ENCODE assay signal across 8 cellular contexts in the genomic region with DNA sequence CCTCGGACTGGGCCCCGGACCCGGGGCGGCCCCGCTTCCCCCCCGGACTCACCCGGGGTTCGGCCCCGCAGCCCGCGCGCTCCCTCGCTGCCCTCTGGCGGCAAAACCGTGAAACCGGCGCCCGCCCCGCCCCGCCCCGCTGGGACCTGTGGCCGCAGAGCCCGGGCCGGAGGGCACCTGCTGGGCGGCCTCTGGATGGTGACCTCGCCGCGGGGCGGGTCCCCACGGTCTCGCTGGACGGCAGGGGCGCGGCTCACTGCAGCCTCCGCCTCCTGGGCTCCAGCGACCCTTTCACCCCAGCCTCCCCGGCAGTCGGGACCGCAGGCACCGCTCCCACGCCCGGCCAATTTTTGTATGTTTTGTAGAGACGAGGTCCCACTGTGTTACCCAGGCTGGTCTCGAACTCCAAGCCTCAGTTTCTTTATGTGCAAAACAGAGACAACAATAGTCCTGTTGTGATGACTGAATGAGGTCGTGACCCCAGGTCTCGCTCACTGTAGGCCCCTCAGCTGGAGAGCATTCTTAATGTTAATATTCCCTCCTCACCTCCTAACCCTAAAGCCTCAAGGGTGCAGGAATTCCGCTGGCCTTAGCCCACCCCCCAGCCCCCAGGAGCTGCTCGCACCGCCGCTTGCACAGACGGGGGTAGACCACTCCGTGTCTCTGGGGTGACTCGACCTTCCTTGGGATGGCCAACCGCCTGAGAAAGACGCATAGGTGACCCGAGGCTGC. TPM values are rescaled to one million over a fixed set of nuclear protein-coding genes. Genes with fewer than 3 reads are reported as not detected.
A peak's percentile ranks its signal among the peaks of the same experiment; 100 is the strongest.
DNase-seq lines count a peak whose midpoint lies in the region; ATAC-seq, FAIRE-seq and TF ChIP-seq lines count a peak whose summit lies in the region.

No MANE protein-coding gene starts in this region.

- H3K4me3 Mint-ChIP-seq in WTC11 = peak overlapping the region; percentile 74

- H3K4me1 Mint-ChIP-seq in WTC11 = peaks cover 33% of the 10 kb centered on the region

- H3K27me3 Mint-ChIP-seq in WTC11 (ENCODE audit: low read depth) = peaks cover 61% of the 10 kb centered on the region

- no peak for TF ChIP-seq POLR2A in IMR-90 (IDR thresholded peaks at IDR 0.05; ENCODE audit: low read depth, low read length)

- H4K5ac ChIP-seq in IMR-90 (ENCODE audit: low read depth, low read length) = no peak overlapping the region

- no peak overlapping the region for H3K27ac ChIP-seq in IMR-90 (ENCODE audit: insufficient read depth, low read length)

- peak; percentile 65 for TF ChIP-seq CTCF in IMR-90 (conservative IDR thresholded peaks at IDR 0.05; ENCODE audit: low read depth, low read length)
- TF ChIP-seq CTCF in WTC11 (IDR thresholded peaks at IDR 0.05) = peak; percentile 41
- TF ChIP-seq CTCF in bronchial epithelial cell (IDR thresholded peaks at IDR 0.05; ENCODE audit: insufficient read depth, low read length, severe bottlenecking) = peak; percentile 54

- H3K56ac ChIP-seq in IMR-90 (ENCODE audit: extremely low read depth, insufficient read depth, low read length) = no peak overlapping the region

- DNase-seq in NCI-H1417 (lab: John Stamatoyannopoulos, UW) (peak; percentile 44 to 63 (median 46)), NCI-H1417 treated with DMSO at 0.1 percent for 48 hours (lab: John Stamatoyannopoulos, UW) (no peak), IMR-90 (no peak), WTC11 (ENCODE audit: low spot score) (peak; percentile 86), bronchial epithelial cell (ENCODE audit: low read depth) (no peak), left colon (peak; percentile 62 to 84)
- DNase-seq in stimulated activated CD4-positive, alpha-beta T cell treated with anti-CD3 and anti-CD28 coated beads, Interleukin-4, amount 100 ng/mL, for 4 hours = peak; percentile 53 to 75

- no peak overlapping the region for H3K9ac ChIP-seq in IMR-90 (ENCODE audit: low read depth, low read length)

- no peaks in the 10 kb centered on the region for H3K79me1 ChIP-seq in IMR-90 (ENCODE audit: low read depth in 1 of 2, low read length in 2 of 2)

- intact Hi-C loops in IMR-90 (cut with micrococcal nuclease) (no loop called here), left colon (cut with DNase I, micrococcal nuclease) (no loop called here)

- no peak overlapping the region for H3K18ac ChIP-seq in IMR-90 (ENCODE audit: low read depth, low read length)

- CTCF ChIA-PET in IMR-90 (lab: Yijun Ruan, JAX) (no interaction called here), WTC11 (lab: Charles Lee) (interaction anchor here (0.6 to 2.0 kb wide), 16 partner anchors 12 to 338 kb away, joined by 3 to 18 read pairs (median 4); no protein-coding TSS in a partner anchor)

- H3K36me3 Mint-ChIP-seq in WTC11 = peaks cover 5% of the 10 kb centered on the region

- WGBS in IMR-90 (ENCODE audit: extremely low coverage in 2 of 2, insufficient read length in 1 of 2), 2 experiments = 13% methylated on average over 14 of the region's 56 CpGs; no CpG with 5 or more reads in 1 of the 2 experiments

- H3K4me3 ChIP-seq in IMR-90 (ENCODE audit: insufficient read depth, low read depth, low read length) (peak overlapping the region; percentile 51; the same call in 1 of the 2 replicates), bronchial epithelial cell (ENCODE audit: low read depth, low read length) (peak overlapping the region; percentile 34)

- BruUV-seq in IMR-90 (replicated peaks; lab: Mats Ljungman, UMichigan) = no TSS peak

- H2BK5ac ChIP-seq in IMR-90 (ENCODE audit: low read depth, low read length, poor library complexity, severe bottlenecking) = no peak overlapping the region

- H3K27ac Mint-ChIP-seq in WTC11 = no peak overlapping the region

- no peak overlapping the region for H2BK120ac ChIP-seq in IMR-90 (ENCODE audit: low read depth, low read length)

- no peak for FAIRE-seq in bronchial epithelial cell (lab: Jason Lieb, UNC)

- no peaks in the 10 kb centered on the region for H3K36me3 ChIP-seq in IMR-90 (ENCODE audit: control insufficient read depth, insufficient read depth, low read length)
- no peaks in the 10 kb centered on the region for H3K36me3 ChIP-seq in bronchial epithelial cell (ENCODE audit: control insufficient read depth, insufficient read depth, low read length)

- H4K20me1 ChIP-seq in IMR-90 (ENCODE audit: insufficient read depth, low read length) = no peaks in the 10 kb centered on the region

- dilution Hi-C loops in IMR-90 (cut with HindIII; ENCODE audit: low sequenced_read_pairs, unreplicated experiment) = no loop called here

- no peak overlapping the region for H4K8ac ChIP-seq in IMR-90 (ENCODE audit: low read depth in 2 of 2, low read length in 2 of 2)

- peaks cover 18% of the 10 kb centered on the region for H3K27me3 ChIP-seq in IMR-90 (ENCODE audit: control insufficient read depth, insufficient read depth, low read length)
- H3K27me3 ChIP-seq in bronchial epithelial cell (ENCODE audit: control insufficient read depth, insufficient read depth, low read length) = peaks cover 4% of the 10 kb centered on the region

- H3K4me1 ChIP-seq in IMR-90 (ENCODE audit: control insufficient read depth, insufficient read depth, low read length) = peaks cover 10% of the 10 kb centered on the region

- peaks cover 12% of the 10 kb centered on the region for H3K9me3 Mint-ChIP-seq in WTC11

- H3K9me1 ChIP-seq in IMR-90 (ENCODE audit: insufficient read depth, low read length) = no peaks in the 10 kb centered on the region; the same call in 1 of the 2 replicates

- H2AFZ ChIP-seq in IMR-90 (replicated peaks; ENCODE audit: low read length, poor library complexity) = peak overlapping the region; percentile 81

- no peak overlapping the region for H2AK5ac ChIP-seq in IMR-90 (ENCODE audit: low read depth, low read length)

- H2BK15ac ChIP-seq in IMR-90 (ENCODE audit: low read depth, low read length) = no peak overlapping the region

- in situ Hi-C loops in IMR-90 (cut with MboI; ENCODE audit: low sequenced_read_pairs) = no loop called here

- no peak overlapping the region for H3K23ac ChIP-seq in IMR-90 (ENCODE audit: low read depth, low read length)

- peak; percentile 55 for TF ChIP-seq RAD21 in IMR-90 (IDR thresholded peaks at IDR 0.05; ENCODE audit: low read length)

- ATAC-seq in IMR-90 (ENCODE audit: low read depth) = peak; percentile 92
- ATAC-seq in WTC11 = peak; percentile 63
- peak; percentile 87 for ATAC-seq in left colon
- no peak for ATAC-seq in HG03095 (IDR thresholded peaks at IDR 0.05; ENCODE audit: unreplicated experiment)

- H3K9me3 ChIP-seq in IMR-90 (ENCODE audit: control insufficient read depth, insufficient read depth, low read length) = peaks cover 2% of the 10 kb centered on the region; the same call in 1 of the 2 replicates

- H3K14ac ChIP-seq in IMR-90 (replicated peaks; ENCODE audit: low read depth, low read length) = no peak overlapping the region

- H2AK9ac ChIP-seq in IMR-90 (replicated peaks; ENCODE audit: low read depth, low read length, poor library complexity) = peak overlapping the region; percentile 51

- no peak overlapping the region for H2BK20ac ChIP-seq in IMR-90 (ENCODE audit: low read depth, low read length)

- POLR2A ChIA-PET in IMR-90 (lab: Charles Lee; ENCODE audit: unreplicated experiment) (no interaction called here), WTC11 (lab: Charles Lee) (no interaction called here)

- no peak overlapping the region for H3K4ac ChIP-seq in IMR-90 (ENCODE audit: low read depth, low read length)

- no peak overlapping the region for H4K91ac ChIP-seq in IMR-90 (ENCODE audit: insufficient read depth, low read depth, low read length)

- no peak overlapping the region for H3K4me2 ChIP-seq in IMR-90 (ENCODE audit: low read depth, low read length)

TF ChIP-seq in IMR-90, 13 proteins besides CTCF, POLR2A, EP300 and RAD21:
- TF ChIP-seq CHD1 (IDR thresholded peaks at IDR 0.05; ENCODE audit: low read depth, low read length) (no peak), RFX5 (IDR thresholded peaks at IDR 0.05; ENCODE audit: low read depth, low read length) (no peak), MAZ (IDR thresholded peaks at IDR 0.05; ENCODE audit: borderline replicate concordance, low read depth, low read length) (peak; percentile 76; the same call in 1 of the 2 replicates), CEBPB (IDR thresholded peaks at IDR 0.05; ENCODE audit: low read depth, low read length) (no peak), SMC3 (IDR thresholded peaks at IDR 0.05; ENCODE audit: low read depth, low read length) (peak; percentile 58), NFE2L2 (IDR thresholded peaks at IDR 0.05; ENCODE audit: low read depth, low read length) (no peak)

TF ChIP-seq in WTC11, 78 proteins besides CTCF, POLR2A, EP300 and RAD21 (continues in another document):
- TF ChIP-seq, protein P1, sequence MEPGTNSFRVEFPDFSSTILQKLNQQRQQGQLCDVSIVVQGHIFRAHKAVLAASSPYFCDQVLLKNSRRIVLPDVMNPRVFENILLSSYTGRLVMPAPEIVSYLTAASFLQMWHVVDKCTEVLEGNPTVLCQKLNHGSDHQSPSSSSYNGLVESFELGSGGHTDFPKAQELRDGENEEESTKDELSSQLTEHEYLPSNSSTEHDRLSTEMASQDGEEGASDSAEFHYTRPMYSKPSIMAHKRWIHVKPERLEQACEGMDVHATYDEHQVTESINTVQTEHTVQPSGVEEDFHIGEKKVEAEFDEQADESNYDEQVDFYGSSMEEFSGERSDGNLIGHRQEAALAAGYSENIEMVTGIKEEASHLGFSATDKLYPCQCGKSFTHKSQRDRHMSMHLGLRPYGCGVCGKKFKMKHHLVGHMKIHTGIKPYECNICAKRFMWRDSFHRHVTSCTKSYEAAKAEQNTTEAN (CRISPR knock-in tag; IDR thresholded peaks at IDR 0.05) = no peak
- TF ChIP-seq E2F5 (CRISPR knock-in tag; IDR thresholded peaks at IDR 0.05) (0 out of 2 replicates have a peak, but pooled peaks have one; percentile 33), ZNF121 (CRISPR knock-in tag; IDR thresholded peaks at IDR 0.05) (no peak)

RNA-seq across cellular contexts. Expression of gene RPH3AL, which starts 33.7 kb away (rescaled TPM):
- total RNA-seq in IMR-90 (2012; rRNA removed) = 0.83 and 1.8 TPM in 2 replicates
- polyA plus RNA-seq in IMR-90 (2012; rRNA removed) = 1.5 and 2.5 TPM in 2 replicates
- polyA plus RNA-seq in IMR-90 (2012; cell fraction: cytosol; rRNA removed) = 2.3 and 3.8 TPM in 2 replicates
- polyA plus RNA-seq in IMR-90 (2012; cell fraction: nucleus; rRNA removed; ENCODE audit: low replicate concordance) = 2.1 and 2.9 TPM in 2 replicates
- 2.0 to 4.6 TPM (median 3.7 TPM) in 3 replicates for total RNA-seq in WTC11 (2021)
- 6.1 and 11.3 TPM in 2 replicates for total RNA-seq in bronchial epithelial cell
- total RNA-seq in left colon = 10 to 100 TPM; 32.7 to 42.3 TPM

RNA-seq across cellular contexts. Expression of gene RFLNB, which starts 59.4 kb away (rescaled TPM):
- 35.7 and 48.6 TPM in 2 replicates for total RNA-seq in IMR-90 (2012; rRNA removed)
- polyA plus RNA-seq in IMR-90 (2012; rRNA removed) = 21.3 and 24.1 TPM in 2 replicates
- 11.5 and 17.4 TPM in 2 replicates for polyA plus RNA-seq in IMR-90 (2012; cell fraction: cytosol; rRNA removed)
- 8.3 and 9.7 TPM in 2 replicates for polyA plus RNA-seq in IMR-90 (2012; cell fraction: nucleus; rRNA removed; ENCODE audit: low replicate concordance)
- total RNA-seq in WTC11 (2021) = 16.0 to 19.4 TPM (median 18.4 TPM) in 3 replicates
- 1.1 and 3.2 TPM in 2 replicates for total RNA-seq in bronchial epithelial cell
- 1 to 10 TPM; 4.4 to 9.5 TPM for total RNA-seq in left colon

Comparison
In these comparisons a context has a peak if more than half of its experiments do, and no peak if none do; other contexts are left out.
1. DNase-seq: peak in NCI-H1417 (3 of 3), WTC11 (single experiment), left colon (2 of 2) and stimulated activated CD4-positive, alpha-beta T cell treated with anti-CD3 and anti-CD28 coated beads, Interleukin-4, amount 100 ng/mL, for 4 hours (2 of 2); none in NCI-H1417 treated with DMSO at 0.1 percent for 48 hours (single experiment), IMR-90 (single experiment) and bronchial epithelial cell (single experiment).
2. Peak in every context shown above with its lines, with median percentiles within 50 percentile points of each other: CTCF ChIP-seq.